22 cellular contexts compared by ENCODE assay signal in genomic region chr14:96486705-96487104, GRCh38. TPM values are rescaled to one million over a fixed set of nuclear protein-coding genes. Genes with fewer than 3 reads are reported as not detected.
DNase-seq lines count a peak whose midpoint lies in the region; ATAC-seq and TF ChIP-seq lines count a peak whose summit lies in the region.
"Had no signal": no experiment of that assay in that cellular context is flagged by ENCODE, and none has a peak within 500 bp of the region (broad histone marks: within the 10 kb centered on the region; RNA-seq: fewer than 3 reads in every experiment).

No MANE protein-coding gene starts in this region.

- H3K27ac ChIP-seq in endodermal cell (ENCODE audit: low read depth, low read length) (no peak overlapping the region), aorta (ENCODE audit: low read depth in 1 of 2, low read length in 2 of 2) (no peak overlapping the region)
- H3K27ac ChIP-seq: heart right ventricle, parathyroid adenoma, upper lobe of right lung had no signal

- peaks cover 0 to 3% (median 0%) of the 10 kb centered on the region in 7 donors for H3K9me3 Mint-ChIP-seq in naive B cell
- H3K9me3 Mint-ChIP-seq in endodermal cell: no peaks in the 10 kb centered on the region
- H3K9me3 Mint-ChIP-seq: activated T-helper 2 cell treated with anti-CD3 and anti-CD28 coated beads, Interferon-gamma antibody, Interleukin-2, Interleukin-4, amounts not matched to agents 10 μg/mL and 5 μg/mL and 100 μg/mL, durations not matched to agents 14 hours and 24 hours and 36 hours; T-cell; WTC11 had no signal

- 95 to 100% methylated on average over 1 to 4 of the region's 4 CpGs for WGBS in endodermal cell (ENCODE audit: insufficient coverage in 1 of 2, insufficient read length in 1 of 2), 2 experiments
- 61 to 65% methylated on average over 4 of the region's 4 CpGs for WGBS in aorta, 2 donors

- intact Hi-C loops in aorta (cut with DNase I): no loop called here

- no peaks in the 10 kb centered on the region for H3K36me3 ChIP-seq in endodermal cell (ENCODE audit: control insufficient read depth, insufficient read depth, low read length)
- H3K36me3 ChIP-seq in aorta (ENCODE audit: control insufficient read depth in 1 of 2, insufficient read depth in 2 of 2, low read length in 1 of 2): no peaks in the 10 kb centered on the region
- H3K36me3 ChIP-seq: BE2C, heart right ventricle, upper lobe of right lung had no signal

- H3K27me3 ChIP-seq in endodermal cell (ENCODE audit: control insufficient read depth, insufficient read depth, low read length, poor library complexity, severe bottlenecking) (no peaks in the 10 kb centered on the region), aorta (ENCODE audit: control insufficient read depth in 1 of 2, insufficient read depth in 2 of 2, low read length in 1 of 2) (peaks cover 0 to 1% of the 10 kb centered on the region in 2 donors)
- H3K27me3 ChIP-seq: BE2C, upper lobe of right lung had no signal

- H3K4me3 Mint-ChIP-seq in naive B cell (peak overlapping the region; percentile 38 to 80 (median 62)), endodermal cell (no peak overlapping the region)
- H3K4me3 Mint-ChIP-seq: naive thymus-derived CD4-positive, alpha-beta T cell; T-cell; WTC11 had no signal

- H3K9ac ChIP-seq in endodermal cell (ENCODE audit: extremely low read depth, low read length, poor library complexity, severe bottlenecking): no peak overlapping the region
- H3K9ac ChIP-seq: parathyroid adenoma had no signal

- peaks cover 33 to 66% (median 35%) of the 10 kb centered on the region in 3 donors for H3K4me1 Mint-ChIP-seq in naive B cell
- no peaks in the 10 kb centered on the region for H3K4me1 Mint-ChIP-seq in endodermal cell
- H3K4me1 Mint-ChIP-seq: T-cell, WTC11 had no signal

- H3K9me3 ChIP-seq in endodermal cell (ENCODE audit: control insufficient read depth, low read length): no peaks in the 10 kb centered on the region
- no peaks in the 10 kb centered on the region for H3K9me3 ChIP-seq in aorta (ENCODE audit: control insufficient read depth, low read length)
- H3K9me3 ChIP-seq: BE2C, heart right ventricle, upper lobe of right lung had no signal

- no peaks in the 10 kb centered on the region for H3K27me3 Mint-ChIP-seq in naive B cell
- H3K27me3 Mint-ChIP-seq in endodermal cell (ENCODE audit: insufficient read depth): peaks cover 5% of the 10 kb centered on the region

- no peaks in the 10 kb centered on the region for H3K4me1 ChIP-seq in endodermal cell (ENCODE audit: control insufficient read depth, insufficient read depth, low read length)
- no peaks in the 10 kb centered on the region for H3K4me1 ChIP-seq in aorta (ENCODE audit: control insufficient read depth in 1 of 2, insufficient read depth in 2 of 2, low read length in 2 of 2)
- H3K4me1 ChIP-seq: BE2C, heart right ventricle, parathyroid adenoma, upper lobe of right lung had no signal

- DNase-seq in naive B cell (no peak), endodermal cell (no peak), aorta (no peak)
- DNase-seq in stimulated activated naive CD4-positive, alpha-beta T cell (lab: John Stamatoyannopoulos, UW): no peak
- no peak for DNase-seq in stimulated activated CD8-positive, alpha-beta memory T cell treated with anti-CD3 and anti-CD28 coated beads, Interleukin-4, amount 100 ng/mL, for 48 hours
- DNase-seq: BE2C; caudate nucleus; DMS153; heart right ventricle; naive thymus-derived CD4-positive, alpha-beta T cell; NCI-H2081 treated with DMSO at 0.1 percent for 48 hours; NCI-H748 treated with DMSO at 0.1 percent for 48 hours; T-cell; upper lobe of right lung had no signal

- H3K36me3 Mint-ChIP-seq in naive B cell (peaks cover 0 to 8% of the 10 kb centered on the region in 2 donors), endodermal cell (ENCODE audit: low read depth) (no peaks in the 10 kb centered on the region)
- H3K36me3 Mint-ChIP-seq: naive thymus-derived CD4-positive, alpha-beta T cell; T-cell; WTC11 had no signal

- no peak for TF ChIP-seq CTCF in endodermal cell (conservative IDR thresholded peaks at IDR 0.05)

- H3K4me3 ChIP-seq in endodermal cell (ENCODE audit: low read length): no peak overlapping the region
- no peak overlapping the region for H3K4me3 ChIP-seq in aorta (ENCODE audit: low read length in 2 of 2)
- H3K4me3 ChIP-seq: heart right ventricle, lung, smooth muscle cell, upper lobe of right lung had no signal

- H3K27ac Mint-ChIP-seq in naive B cell (peak overlapping the region in 5 of 6 donors; percentile 51 to 94 (median 80)), endodermal cell (no peak overlapping the region)
- H3K27ac Mint-ChIP-seq: activated T-helper 2 cell treated with anti-CD3 and anti-CD28 coated beads, Interferon-gamma antibody, Interleukin-2, Interleukin-4, amounts not matched to agents 10 μg/mL and 5 μg/mL and 100 μg/mL, durations not matched to agents 14 hours and 24 hours and 36 hours; naive thymus-derived CD4-positive, alpha-beta T cell; T-cell; WTC11 had no signal

- ATAC-seq in GM18909 (IDR thresholded peaks at IDR 0.05; ENCODE audit: poor library complexity, unreplicated experiment) (peak; percentile 81), GM21576 (IDR thresholded peaks at IDR 0.05; ENCODE audit: unreplicated experiment) (peak; percentile 82), HG03378 (IDR thresholded peaks at IDR 0.05; ENCODE audit: unreplicated experiment) (peak; percentile 72), naive B cell (ENCODE audit: low read depth in 2 of 2) (peak; percentile 56), aorta (ENCODE audit: low FRiP score) (no peak)
- ATAC-seq: heart right ventricle; naive thymus-derived CD4-positive, alpha-beta T cell; T-cell; upper lobe of right lung; WTC11 had no signal

RNA-seq across cellular contexts. Expression of gene PAPOLA, which starts 15.5 kb away (rescaled TPM):
- polyA plus RNA-seq in naive B cell (ENCODE audit: low read depth in 6 of 6) (100 to 1,000 TPM; 100 to 157 (median 128) TPM), aorta (10 to 100 TPM; 48.4 to 71.6 TPM)
- total RNA-seq in endodermal cell (100 to 1,000 TPM; 218 to 225 TPM), aorta (100 to 1,000 TPM; 161 to 184 TPM)
- polyA plus RNA-seq in endodermal cell (2013, experiment 1 of 2): 183 TPM
- polyA plus RNA-seq in endodermal cell (2013, experiment 2 of 2): 197 TPM
